In the genomic region with DNA sequence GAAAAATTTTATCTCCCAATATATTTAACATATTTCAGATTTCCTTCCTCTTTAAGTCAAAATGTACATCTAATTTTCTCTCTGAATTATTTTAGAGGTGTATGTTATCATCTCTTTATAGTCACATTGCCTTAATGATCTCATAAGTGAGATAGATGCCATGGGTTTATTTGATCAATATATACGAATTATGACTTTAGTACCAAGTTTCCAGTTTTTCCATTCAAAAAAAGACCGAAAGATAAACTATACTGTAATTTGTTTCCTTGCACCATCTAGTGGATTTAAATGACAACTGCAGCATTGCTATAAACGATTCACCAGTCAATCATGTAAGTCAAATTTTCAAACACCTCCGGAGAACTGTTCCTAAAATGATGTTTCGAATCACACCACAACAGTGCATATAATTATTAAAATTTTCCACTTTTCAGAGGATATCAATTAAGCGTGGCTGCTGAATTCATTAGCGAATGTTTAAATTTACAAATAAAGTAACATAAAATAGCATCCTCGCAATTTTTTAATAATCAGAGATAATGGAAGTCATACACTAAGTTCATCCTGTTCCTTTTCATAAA, we compare ENCODE assay signal across 8 cellular contexts. TPM values are rescaled to one million over a fixed set of nuclear protein-coding genes. Genes with fewer than 3 reads are reported as not detected.
DNase-seq lines count a peak whose midpoint lies in the region; ATAC-seq and TF ChIP-seq lines count a peak whose summit lies in the region.

No MANE protein-coding gene starts in this region.

- DNase-seq in GM06990 (ENCODE audit: extremely low read depth, insufficient read length) (no peak), mammary epithelial cell (peak; percentile 53), iris pigment epithelial cell (ENCODE audit: low read depth) (peak; percentile 56), ureter (ENCODE audit: low spot score) (no peak)
- no peak for DNase-seq in stimulated activated effector memory CD8-positive, alpha-beta T cell treated with anti-CD3 and anti-CD28 coated beads, Interleukin-12 subunit alpha, Interleukin-12 subunit beta, amount 100 ng/mL, for 72 hours (ENCODE audit: low spot score in 2 of 2)

- WGBS in mammary epithelial cell (ENCODE audit: low coverage, missing lambda C conversion rate): 4% methylated on average over 8 of the region's 8 CpGs

- peak overlapping the region; percentile 95 for H3K9ac ChIP-seq in OCI-LY1 (ENCODE audit: low read length)
- H3K9ac ChIP-seq in mammary epithelial cell (ENCODE audit: insufficient read depth, low read length): peak overlapping the region; percentile 98

- peaks cover 3% of the 10 kb centered on the region for H3K36me3 Mint-ChIP-seq in IgD-negative memory B cell
- peaks cover 53% of the 10 kb centered on the region for H3K36me3 Mint-ChIP-seq in stimulated activated effector memory CD8-positive, alpha-beta T cell treated with anti-CD3 and anti-CD28 coated beads, Interleukin-12 subunit alpha, Interleukin-12 subunit beta, amount 100 ng/mL, for 72 hours

- H3F3A ChIP-seq in OCI-LY1 (ENCODE audit: insufficient read depth, low read length): 0 out of 2 replicates have a peak, but pooled peaks cover 4% of the 10 kb centered on the region

- dilution Hi-C loops in mammary epithelial cell (cut with HindIII; ENCODE audit: low sequenced_read_pairs): no loop called here

- peak overlapping the region; percentile 93 to 99 (median 99) for H3K27ac Mint-ChIP-seq in IgD-negative memory B cell
- peak overlapping the region; percentile 100 for H3K27ac Mint-ChIP-seq in stimulated activated effector memory CD8-positive, alpha-beta T cell treated with anti-CD3 and anti-CD28 coated beads, Interleukin-12 subunit alpha, Interleukin-12 subunit beta, amount 100 ng/mL, for 72 hours

- H3K4me1 Mint-ChIP-seq in IgD-negative memory B cell: peaks cover 40 to 53% (median 45%) of the 10 kb centered on the region in 3 donors
- H3K4me1 Mint-ChIP-seq in stimulated activated effector memory CD8-positive, alpha-beta T cell treated with anti-CD3 and anti-CD28 coated beads, Interleukin-12 subunit alpha, Interleukin-12 subunit beta, amount 100 ng/mL, for 72 hours: peaks cover 45% of the 10 kb centered on the region

- BruUV-seq in mammary epithelial cell (replicated peaks; lab: Mats Ljungman, UMichigan): TSS peak; percentile 83

- no peaks in the 10 kb centered on the region for H3K9me3 Mint-ChIP-seq in IgD-negative memory B cell
- no peaks in the 10 kb centered on the region for H3K9me3 Mint-ChIP-seq in stimulated activated effector memory CD8-positive, alpha-beta T cell treated with anti-CD3 and anti-CD28 coated beads, Interleukin-12 subunit alpha, Interleukin-12 subunit beta, amount 100 ng/mL, for 72 hours

- peak; percentile 58 for ATAC-seq in GM21737 (IDR thresholded peaks at IDR 0.05; ENCODE audit: unreplicated experiment)
- peak; percentile 60 for ATAC-seq in stimulated activated effector memory CD8-positive, alpha-beta T cell treated with anti-CD3 and anti-CD28 coated beads, Interleukin-12 subunit alpha, Interleukin-12 subunit beta, amount 100 ng/mL, for 72 hours

- peak overlapping the region; percentile 91 for H3K4me2 ChIP-seq in OCI-LY1 (ENCODE audit: low read length)
- peak overlapping the region; percentile 76 for H3K4me2 ChIP-seq in mammary epithelial cell (ENCODE audit: insufficient read depth, low read depth, low read length)

- H3K79me2 ChIP-seq in OCI-LY1 (ENCODE audit: insufficient read depth, low read length) (peaks cover 43% of the 10 kb centered on the region), mammary epithelial cell (ENCODE audit: insufficient read depth, low read length) (peaks cover 45% of the 10 kb centered on the region)

- CTCF ChIA-PET in mammary epithelial cell (lab: Charles Lee; ENCODE audit: low non-redundant PET): no interaction called here

- H4K20me1 ChIP-seq in OCI-LY1 (ENCODE audit: insufficient read depth, low read length) (no peaks in the 10 kb centered on the region), mammary epithelial cell (ENCODE audit: insufficient read depth, low read length) (peaks cover 6% of the 10 kb centered on the region)

- H3K4me3 ChIP-seq in GM06990 (replicated peaks; ENCODE audit: low read depth, low read length) (peak overlapping the region; percentile 80), OCI-LY1 (ENCODE audit: low read depth, low read length, poor library complexity, severe bottlenecking) (peak overlapping the region; percentile 96), mammary epithelial cell (replicated peaks in 1 of 3; ENCODE audit: insufficient read depth in 1 of 3, low read depth in 2 of 3, low read length in 3 of 3) (peak overlapping the region; percentile 67 to 78 (median 69))

- peak overlapping the region; percentile 86 for H3K27ac ChIP-seq in OCI-LY1 (ENCODE audit: low read depth, low read length, poor library complexity, severe bottlenecking)
- H3K27ac ChIP-seq in mammary epithelial cell (ENCODE audit: insufficient read depth, low read depth, low read length): peak overlapping the region; percentile 97

- H3K27me3 ChIP-seq in GM06990 (replicated peaks; ENCODE audit: control insufficient read depth, insufficient read depth, low read length): no peaks in the 10 kb centered on the region
- H3K27me3 ChIP-seq in OCI-LY1 (ENCODE audit: insufficient read depth, low read length): no peaks in the 10 kb centered on the region
- H3K27me3 ChIP-seq in mammary epithelial cell (ENCODE audit: insufficient read depth, low read length): no peaks in the 10 kb centered on the region

- in situ Hi-C loops in mammary epithelial cell (cut with MboI; ENCODE audit: low sequenced_read_pairs in 2 of 2): no loop called here

- peaks cover 2% of the 10 kb centered on the region for H3K27me3 Mint-ChIP-seq in IgD-negative memory B cell

- TF ChIP-seq CTCF in GM06990 (IDR thresholded peaks at IDR 0.05; ENCODE audit: insufficient read depth, low read length, poor library complexity, severe bottlenecking): peak; percentile 44
- TF ChIP-seq CTCF in OCI-LY1 (IDR thresholded peaks at IDR 0.05; ENCODE audit: low read length): peak; percentile 82
- TF ChIP-seq CTCF in mammary epithelial cell (conservative IDR thresholded peaks at IDR 0.05 in 1 of 2, IDR thresholded peaks at IDR 0.05 in 1 of 2; ENCODE audit: extremely low read depth in 1 of 2, insufficient read depth in 1 of 2, low read depth in 1 of 2, low read length in 2 of 2): peak; percentile 67 to 74

- H2AFZ ChIP-seq in OCI-LY1 (ENCODE audit: low read length) (peak overlapping the region; percentile 93), mammary epithelial cell (ENCODE audit: low read depth, low read length) (peak overlapping the region; percentile 75)

- intact Hi-C loops in mammary epithelial cell (cut with micrococcal nuclease): loop anchor here (2.0 to 10.0 kb wide), 4 partner anchors 222 to 602 kb away; no protein-coding TSS in a partner anchor

- H3K36me3 ChIP-seq in GM06990 (ENCODE audit: control insufficient read depth, insufficient read depth, low read length) (peaks cover 2% of the 10 kb centered on the region), OCI-LY1 (ENCODE audit: insufficient read depth, low read length) (peaks cover 42% of the 10 kb centered on the region), mammary epithelial cell (ENCODE audit: insufficient read depth, low read length) (peaks cover 3% of the 10 kb centered on the region)

- H3K9me2 ChIP-seq in OCI-LY1 (ENCODE audit: low read depth, low read length): no peaks in the 10 kb centered on the region

- H3K4me3 Mint-ChIP-seq in IgD-negative memory B cell: peak overlapping the region; percentile 95 to 99 (median 96)
- peak overlapping the region; percentile 96 for H3K4me3 Mint-ChIP-seq in stimulated activated effector memory CD8-positive, alpha-beta T cell treated with anti-CD3 and anti-CD28 coated beads, Interleukin-12 subunit alpha, Interleukin-12 subunit beta, amount 100 ng/mL, for 72 hours

- H3K4me1 ChIP-seq in OCI-LY1 (ENCODE audit: insufficient read depth, low read length, severe bottlenecking): peaks cover 37% of the 10 kb centered on the region
- peaks cover 24% of the 10 kb centered on the region for H3K4me1 ChIP-seq in mammary epithelial cell (ENCODE audit: insufficient read depth, low read length)

- H3K9me3 ChIP-seq in OCI-LY1 (ENCODE audit: low read length): no peaks in the 10 kb centered on the region
- no peaks in the 10 kb centered on the region for H3K9me3 ChIP-seq in mammary epithelial cell (replicated peaks; ENCODE audit: insufficient read depth, low read length)

RNA-seq across cellular contexts. Expression of a gene that starts 0.4 kb away (rescaled TPM):
- polyA plus RNA-seq in IgD-negative memory B cell: 20.3 TPM
- total RNA-seq in mammary epithelial cell: 10 to 100 TPM; 22.0 to 22.2 TPM
- polyA plus RNA-seq in mammary epithelial cell: 11.3 TPM
- polyA minus RNA-seq in mammary epithelial cell: 22.9 TPM
- 31.1 TPM for total RNA-seq in ureter

Comparison
In these comparisons a context has a peak if more than half of its experiments do, and no peak if none do; other contexts are left out.
1. DNase-seq: peak in mammary epithelial cell (single experiment) and iris pigment epithelial cell (single experiment); none in GM06990 (single experiment), stimulated activated effector memory CD8-positive, alpha-beta T cell treated with anti-CD3 and anti-CD28 coated beads, Interleukin-12 subunit alpha, Interleukin-12 subunit beta, amount 100 ng/mL, for 72 hours (0 of 2) and ureter (single experiment).
2. Peak in every context shown above with its lines, with median percentiles within 50 percentile points of each other: H3K4me3 ChIP-seq and CTCF ChIP-seq.